19 cellular contexts compared by ENCODE assay signal in the genomic region with DNA sequence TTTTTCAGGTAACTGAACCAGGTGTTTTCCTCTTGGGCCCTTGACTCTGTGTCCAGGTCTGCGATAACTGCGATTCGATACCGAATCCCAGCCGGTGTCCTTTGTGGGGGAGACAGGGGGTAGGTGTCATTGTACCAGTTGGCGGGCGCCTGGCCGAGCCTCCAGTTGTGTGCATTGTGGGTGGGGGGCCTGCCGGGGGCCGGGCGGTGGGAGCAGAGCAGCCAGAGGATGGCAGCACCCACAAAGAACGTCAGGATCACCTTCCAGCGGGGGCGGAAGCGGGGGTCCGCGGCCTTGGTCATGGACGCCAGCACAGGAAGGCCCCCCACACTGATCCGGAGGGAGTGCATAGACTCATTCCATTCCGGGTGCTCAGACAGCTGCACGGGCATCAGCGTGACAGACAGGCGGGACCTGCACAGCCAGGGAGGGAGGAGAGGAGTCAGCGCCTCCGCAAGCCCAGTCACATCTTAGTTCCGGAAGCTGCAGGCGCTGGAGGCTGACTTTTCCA. TPM values are rescaled to one million over a fixed set of nuclear protein-coding genes. Genes with fewer than 3 reads are reported as not detected.
DNase-seq lines count a peak whose midpoint lies in the region; ATAC-seq and TF ChIP-seq lines count a peak whose summit lies in the region.
"Had no signal": no experiment of that assay in that cellular context is flagged by ENCODE, and none has a peak within 500 bp of the region (broad histone marks: within the 10 kb centered on the region; RNA-seq: fewer than 3 reads in every experiment).

No MANE protein-coding gene starts in this region.

- in situ Hi-C loops in transverse colon (cut with MboI; ENCODE audit: low pct_ligation_motif_present in 1 of 4, low pct_unique_long_range_greater_than_20kb in 1 of 4, low sequenced_read_pairs in 3 of 4): no loop called here

- H3K4me1 ChIP-seq in heart right ventricle (peaks cover 0 to 40% (median 20%) of the 10 kb centered on the region in 9 donors), mucosa of rectum (ENCODE audit: control insufficient read depth in 2 of 2, insufficient read depth in 2 of 2, low read length in 2 of 2) (peaks cover 70 to 89% of the 10 kb centered on the region in 2 donors), transverse colon (peaks cover 6 to 90% (median 81%) of the 10 kb centered on the region in 4 donors)

- H3K9me3 ChIP-seq in heart right ventricle: no peaks in the 10 kb centered on the region
- no peaks in the 10 kb centered on the region for H3K9me3 ChIP-seq in mucosa of rectum (ENCODE audit: control insufficient read depth in 2 of 2, low read length in 2 of 2)
- H3K9me3 ChIP-seq in transverse colon: no peaks in the 10 kb centered on the region
- H3K9me3 ChIP-seq: ovary had no signal

- H3K9me3 Mint-ChIP-seq in chondrocyte (ENCODE audit: low read depth): no peaks in the 10 kb centered on the region
- H3K9me3 Mint-ChIP-seq: activated CD8-positive, alpha-beta T cell treated with anti-CD3 and anti-CD28 coated beads for 36 hours; CD8-positive, alpha-beta T cell; immature natural killer cell; T-cell had no signal

- intact Hi-C loops in Right ventricle myocardium superior (cut with DNase I) (no loop called here), heart right ventricle (cut with DNase I) (loop anchor here in 2 of 10 donors (10.0 kb wide), 2 partner anchors 48 to 398 kb away; no protein-coding TSS in a partner anchor), transverse colon (cut with DNase I; ENCODE audit: low total_unique reads) (no loop called here)

- DNase-seq in Right ventricle myocardium superior (peak; percentile 40), heart right ventricle (no peak), epidermal melanocyte (ENCODE audit: insufficient read length, low spot score) (peak; percentile 9), transverse colon (no peak), chondrocyte (ENCODE audit: low spot score) (no peak), NCI-H1092 (lab: John Stamatoyannopoulos, UW) (no peak)
- DNase-seq: activated CD8-positive, alpha-beta T cell treated with anti-CD3 and anti-CD28 coated beads for 36 hours; activated effector memory CD4-positive, alpha-beta T cell treated with Interleukin-2 at 50 U/mL for 16 hours; amygdala; CD8-positive, alpha-beta T cell; DND-41; immature natural killer cell; midbrain; MV-4-11; stimulated activated naive CD8-positive, alpha-beta T cell treated with anti-CD3 and anti-CD28 coated beads, Interleukin-15, Interleukin-2, amounts not matched to agents 100 U/mL and 50 U/mL, for 24 hours; T-cell had no signal

- peaks cover 0 to 85% (median 16%) of the 10 kb centered on the region in 9 donors for H3K36me3 ChIP-seq in heart right ventricle
- peaks cover 55 to 64% of the 10 kb centered on the region in 2 donors for H3K36me3 ChIP-seq in mucosa of rectum (ENCODE audit: control insufficient read depth in 2 of 2, insufficient read depth in 2 of 2, low read length in 2 of 2)
- peaks cover 0 to 14% (median 2%) of the 10 kb centered on the region in 4 donors for H3K36me3 ChIP-seq in transverse colon
- H3K36me3 ChIP-seq: ovary had no signal

- H3K27me3 Mint-ChIP-seq in chondrocyte (ENCODE audit: low read depth): no peaks in the 10 kb centered on the region
- H3K27me3 Mint-ChIP-seq: activated CD8-positive, alpha-beta T cell treated with anti-CD3 and anti-CD28 coated beads for 36 hours; T-cell had no signal

- H3K4me3 ChIP-seq in heart right ventricle: no peak overlapping the region
- H3K4me3 ChIP-seq in mucosa of rectum (ENCODE audit: low read length in 2 of 2): peak overlapping the region; percentile 10 to 37
- no peak overlapping the region for H3K4me3 ChIP-seq in transverse colon
- H3K4me3 ChIP-seq: ovary had no signal

- peak overlapping the region; percentile 41 to 79 for H3K9ac ChIP-seq in mucosa of rectum (ENCODE audit: low read depth in 1 of 2, low read length in 2 of 2)

- no peak for TF ChIP-seq CTCF in heart right ventricle (IDR thresholded peaks at IDR 0.05)
- no peak for TF ChIP-seq CTCF in transverse colon (IDR thresholded peaks at IDR 0.05)
- TF ChIP-seq CTCF in chondrocyte (IDR thresholded peaks at IDR 0.05): no peak

- no peak overlapping the region for H3K27ac Mint-ChIP-seq in chondrocyte (ENCODE audit: unreplicated experiment)
- H3K27ac Mint-ChIP-seq: activated CD8-positive, alpha-beta T cell treated with anti-CD3 and anti-CD28 coated beads for 36 hours; CD8-positive, alpha-beta T cell; immature natural killer cell; T-cell had no signal

- no peaks in the 10 kb centered on the region for H3K4me1 Mint-ChIP-seq in chondrocyte (ENCODE audit: low read depth)

- no peak for ATAC-seq in Right ventricle myocardium superior (ENCODE audit: poor library complexity)
- no peak for ATAC-seq in heart right ventricle
- ATAC-seq in GM18858 (IDR thresholded peaks at IDR 0.05; ENCODE audit: unreplicated experiment): no peak
- ATAC-seq: activated CD8-positive, alpha-beta T cell treated with anti-CD3 and anti-CD28 coated beads for 36 hours; CD8-positive, alpha-beta T cell; stimulated activated naive CD8-positive, alpha-beta T cell treated with anti-CD3 and anti-CD28 coated beads, Interleukin-15, Interleukin-2, amounts not matched to agents 100 U/mL and 50 U/mL, for 24 hours; T-cell had no signal

- H3K27ac ChIP-seq in heart right ventricle (peak overlapping the region in 1 of 10 donors; percentile 47), mucosa of rectum (ENCODE audit: low read depth in 2 of 2, low read length in 2 of 2) (peak overlapping the region; percentile 88 to 92), transverse colon (peak overlapping the region; percentile 81 to 89 (median 84))
- H3K27ac ChIP-seq: ovary had no signal

- TF ChIP-seq POLR2A in transverse colon (IDR thresholded peaks at IDR 0.05): no peak

- H3K27me3 ChIP-seq in heart right ventricle (no peaks in the 10 kb centered on the region), mucosa of rectum (ENCODE audit: control insufficient read depth in 2 of 2, insufficient read depth in 2 of 2, low read length in 2 of 2) (no peaks in the 10 kb centered on the region), transverse colon (no peaks in the 10 kb centered on the region)
- H3K27me3 ChIP-seq: ovary had no signal

- H3K36me3 Mint-ChIP-seq in chondrocyte (ENCODE audit: low read depth): peaks cover 12% of the 10 kb centered on the region

- no peak overlapping the region for H3K4me3 Mint-ChIP-seq in chondrocyte (ENCODE audit: unreplicated experiment)
- H3K4me3 Mint-ChIP-seq: activated CD8-positive, alpha-beta T cell treated with anti-CD3 and anti-CD28 coated beads for 36 hours; CD8-positive, alpha-beta T cell; immature natural killer cell; T-cell had no signal

- 92 to 95% methylated on average over 27 of the region's 27 CpGs for WGBS in heart right ventricle, 2 donors
- 60 to 91% methylated on average over 2 to 22 of the region's 27 CpGs for WGBS in transverse colon (ENCODE audit: low coverage in 1 of 2), 2 donors

- no peak for TF ChIP-seq EP300 in transverse colon (IDR thresholded peaks at IDR 0.05; ENCODE audit: low read depth)

RNA-seq across cellular contexts. Expression of gene CANT1, which starts 12.3 kb away (rescaled TPM):
- total RNA-seq in Right ventricle myocardium superior (29.8 TPM), heart right ventricle (10 to 100 TPM; 19.9 to 33.4 (median 24.4) TPM), transverse colon (100 to 1,000 TPM in 3 of 4 donors, 10 to 100 TPM in 1; 89.4 to 231 (median 138) TPM), chondrocyte (37.3 to 50.5 TPM (median 47.9 TPM) in 3 replicates)
- polyA plus RNA-seq in heart right ventricle: 10 to 100 TPM in 1 of 2 donors, 1 to 10 TPM in 1; 4.1 to 16.7 TPM

RNA-seq across cellular contexts. Expression of gene LGALS3BP, which starts 17.6 kb away (rescaled TPM):
- total RNA-seq in Right ventricle myocardium superior: 499 TPM
- total RNA-seq in heart right ventricle: 100 to 1,000 TPM; 362 to 852 (median 568) TPM
- polyA plus RNA-seq in heart right ventricle: 100 to 1,000 TPM; 196 to 268 TPM
- total RNA-seq in transverse colon: 1,000 to 10,000 TPM in 2 of 4 donors, 100 to 1,000 TPM in 2; 796 to 1,440 (median 1,077) TPM
- 120 to 177 TPM (median 127 TPM) in 3 replicates for total RNA-seq in chondrocyte

RNA-seq across cellular contexts. Expression of gene C1QTNF1, which starts 26.7 kb away (rescaled TPM):
- 143 TPM for total RNA-seq in Right ventricle myocardium superior
- total RNA-seq in heart right ventricle: 100 to 1,000 TPM in 3 of 10 donors, 10 to 100 TPM in 7; 29.3 to 685 (median 62.8) TPM
- 100 to 1,000 TPM; 108 to 224 TPM for polyA plus RNA-seq in heart right ventricle
- total RNA-seq in transverse colon: 10 to 100 TPM in 2 of 4 donors, 1 to 10 TPM in 2; 5.4 to 35.5 (median 12.0) TPM
- total RNA-seq in chondrocyte: 74.7 to 96.2 TPM (median 74.9 TPM) in 3 replicates
- polyA plus RNA-seq: immature natural killer cell had no signal

Comparison
In these comparisons a context has a peak if more than half of its experiments do, and no peak if none do; other contexts are left out.
1. DNase-seq: peak in Right ventricle myocardium superior (single experiment) and epidermal melanocyte (single experiment); none in heart right ventricle (0 of 2), transverse colon (single experiment), chondrocyte (single experiment) and NCI-H1092 (single experiment).
2. H3K4me3 ChIP-seq: peak in mucosa of rectum (2 of 2); none in heart right ventricle (0 of 10) and transverse colon (0 of 4).